17 cellular contexts compared by ENCODE assay signal in genomic region chr3:134095005-134095404, GRCh38.
A peak's percentile ranks its signal among the peaks of the same experiment; 100 is the strongest.
DNase-seq lines count a peak whose midpoint lies in the region; ATAC-seq and TF ChIP-seq lines count a peak whose summit lies in the region.
"Had no signal": no experiment of that assay in that cellular context is flagged by ENCODE, and none has a peak within 500 bp of the region (broad histone marks: within the 10 kb centered on the region; RNA-seq: fewer than 3 reads in every experiment).

No MANE protein-coding gene starts in this region.

- H3K27me3 Mint-ChIP-seq in nephron progenitor cell (ENCODE audit: low read depth, poor library complexity) = peaks cover 11% of the 10 kb centered on the region

- no peak overlapping the region for H3K4me2 ChIP-seq in GM23248 (ENCODE audit: unreplicated experiment)
- no peak overlapping the region for H3K4me2 ChIP-seq in hepatocyte
- H3K4me2 ChIP-seq: A549; BLaER1 treated with 17β-estradiol and CSF1 and Interleukin-3, amounts not matched to agents 10 nM and 100 nM; KMS-11 had no signal

- 79 to 82% methylated on average over 3 of the region's 3 CpGs for WGBS in GM23248 (ENCODE audit: low coverage in 1 of 2, low lambda C conversion rate in 2 of 2, missing lambda C conversion rate in 2 of 2), 2 experiments
- WGBS in hepatocyte (ENCODE audit: low lambda C conversion rate, missing lambda C conversion rate) = 87% methylated on average over 3 of the region's 3 CpGs

- TF ChIP-seq CTCF in nephron progenitor cell (IDR thresholded peaks at IDR 0.05) = no peak
- TF ChIP-seq CTCF in hepatocyte (IDR thresholded peaks at IDR 0.05; ENCODE audit: poor library complexity) = no peak
- TF ChIP-seq CTCF in tibial artery (IDR thresholded peaks at IDR 0.05) = no peak

- H3K9me2 ChIP-seq in GM23248 (ENCODE audit: insufficient read depth) = no peaks in the 10 kb centered on the region
- H3K9me2 ChIP-seq in hepatocyte (replicated peaks; ENCODE audit: insufficient read depth) = no peaks in the 10 kb centered on the region

- intact Hi-C loops in tibial artery (cut with DNase I; ENCODE audit: low total_unique reads) = no loop called here

- no peaks in the 10 kb centered on the region for H3K9me3 ChIP-seq in GM23248 (ENCODE audit: low read depth)
- H3K9me3 ChIP-seq in hepatocyte (ENCODE audit: low read depth) = no peaks in the 10 kb centered on the region
- peaks cover 0 to 5% (median under 1%) of the 10 kb centered on the region in 3 donors for H3K9me3 ChIP-seq in tibial artery
- H3K9me3 ChIP-seq: A549; BLaER1 treated with 17β-estradiol and CSF1 and Interleukin-3, amounts not matched to agents 10 nM and 100 nM had no signal

- DNase-seq in GM23248 (no peak), NCI-H226 (peak; percentile 64), nephron progenitor cell (no peak), NCI-H82 (lab: John Stamatoyannopoulos, UW) (no peak), hepatocyte (ENCODE audit: low spot score) (no peak), tibial artery (no peak)
- DNase-seq: Calu3; CD8-positive, alpha-beta T cell; DMS79 treated with DMSO at 0.1 percent for 48 hours; GOT3; H7 had no signal

- H3K36me3 Mint-ChIP-seq in nephron progenitor cell (ENCODE audit: low read depth) = peaks cover 5% of the 10 kb centered on the region
- H3K36me3 Mint-ChIP-seq: CD8-positive, alpha-beta T cell had no signal

- peak overlapping the region; percentile 27 for H3K27ac ChIP-seq in GM23248
- H3K27ac ChIP-seq in hepatocyte = no peak overlapping the region
- H3K27ac ChIP-seq in tibial artery = no peak overlapping the region
- H3K27ac ChIP-seq: A549; BLaER1 treated with 17β-estradiol and CSF1 and Interleukin-3, amounts not matched to agents 10 nM and 100 nM; KMS-11 had no signal

- H3K4me1 ChIP-seq in GM23248 (ENCODE audit: insufficient read depth) (peaks cover 28% of the 10 kb centered on the region), hepatocyte (ENCODE audit: insufficient read depth) (no peaks in the 10 kb centered on the region), tibial artery (no peaks in the 10 kb centered on the region)
- H3K4me1 ChIP-seq: A549; BLaER1 treated with 17β-estradiol and CSF1 and Interleukin-3, amounts not matched to agents 10 nM and 100 nM had no signal

- peak overlapping the region; percentile 12 for H3K27ac Mint-ChIP-seq in nephron progenitor cell
- H3K27ac Mint-ChIP-seq: B cell; CD8-positive, alpha-beta T cell had no signal

- ATAC-seq in GM21825 (IDR thresholded peaks at IDR 0.05; ENCODE audit: unreplicated experiment) = no peak
- ATAC-seq: A549; CD8-positive, alpha-beta T cell; HCT116 had no signal

- H3K27me3 ChIP-seq in GM23248 (replicated peaks; ENCODE audit: insufficient read depth) = no peaks in the 10 kb centered on the region
- no peaks in the 10 kb centered on the region for H3K27me3 ChIP-seq in hepatocyte
- H3K27me3 ChIP-seq in tibial artery = no peaks in the 10 kb centered on the region
- H3K27me3 ChIP-seq: BLaER1 treated with 17β-estradiol and CSF1 and Interleukin-3, amounts not matched to agents 10 nM and 100 nM had no signal

- peaks cover 23% of the 10 kb centered on the region for H3F3A ChIP-seq in GM23248 (ENCODE audit: insufficient read depth)

- peaks cover 44% of the 10 kb centered on the region for H3K9me3 Mint-ChIP-seq in nephron progenitor cell

- H3K4me3 Mint-ChIP-seq in nephron progenitor cell = no peak overlapping the region
- H3K4me3 Mint-ChIP-seq: B cell; CD8-positive, alpha-beta T cell had no signal

- H3K4me3 ChIP-seq in GM23248 (no peak overlapping the region), hepatocyte (no peak overlapping the region), tibial artery (no peak overlapping the region)
- H3K4me3 ChIP-seq: A549; BLaER1 treated with 17β-estradiol and CSF1 and Interleukin-3, amounts not matched to agents 10 nM and 100 nM had no signal

- H3K79me2 ChIP-seq in GM23248 (ENCODE audit: insufficient read depth) = no peaks in the 10 kb centered on the region
- no peaks in the 10 kb centered on the region for H3K79me2 ChIP-seq in hepatocyte

- peaks cover 5% of the 10 kb centered on the region for H3K4me1 Mint-ChIP-seq in nephron progenitor cell
- H3K4me1 Mint-ChIP-seq: B cell had no signal

- H3K36me3 ChIP-seq in GM23248 (ENCODE audit: low read depth) = no peaks in the 10 kb centered on the region
- no peaks in the 10 kb centered on the region for H3K36me3 ChIP-seq in hepatocyte (replicated peaks; ENCODE audit: insufficient read depth, low read depth)
- no peaks in the 10 kb centered on the region for H3K36me3 ChIP-seq in tibial artery
- H3K36me3 ChIP-seq: BLaER1 treated with 17β-estradiol and CSF1 and Interleukin-3, amounts not matched to agents 10 nM and 100 nM had no signal

- H3K9ac ChIP-seq in GM23248 = no peak overlapping the region
- H3K9ac ChIP-seq: BLaER1 treated with 17β-estradiol and CSF1 and Interleukin-3, amounts not matched to agents 10 nM and 100 nM; KMS-11 had no signal

- H4K20me1 ChIP-seq in GM23248 (ENCODE audit: insufficient read depth) (no peaks in the 10 kb centered on the region), hepatocyte (ENCODE audit: insufficient read depth, poor library complexity, severe bottlenecking) (no peaks in the 10 kb centered on the region)
- H4K20me1 ChIP-seq: BLaER1 treated with 17β-estradiol and CSF1 and Interleukin-3, amounts not matched to agents 10 nM and 100 nM had no signal

- no peak overlapping the region for H2AFZ ChIP-seq in GM23248
- H2AFZ ChIP-seq in hepatocyte = no peak overlapping the region

- in situ Hi-C loops in GM23248 (cut with MboI) = no loop called here
